Comparison of ENCODE assay signal across 8 cellular contexts in genomic region chr12:6039894-6040601, GRCh38.
DNase-seq lines count a peak whose midpoint lies in the region; ATAC-seq and TF ChIP-seq lines count a peak whose summit lies in the region.

No MANE protein-coding gene starts in this region.

- H3K9me3 Mint-ChIP-seq in activated naive CD8-positive, alpha-beta T cell treated with anti-CD3 and anti-CD28 coated beads, Interleukin-2, amount 50 U/mL, for 24 hours = no peaks in the 10 kb centered on the region

- H3K4me3 Mint-ChIP-seq in activated naive CD8-positive, alpha-beta T cell treated with anti-CD3 and anti-CD28 coated beads, Interleukin-2, amount 50 U/mL, for 24 hours = no peak overlapping the region

- H3K9me3 ChIP-seq in A673 (ENCODE audit: low read depth, low read length, poor library complexity, severe bottlenecking) (no peaks in the 10 kb centered on the region), SJSA1 (replicated peaks) (no peaks in the 10 kb centered on the region)

- CTCF ChIA-PET in A673 (lab: Charles Lee) = interaction anchor here (1.1 to 3.5 kb wide), 2 partner anchors 50 to 295 kb away, joined by 4 to 34 read pairs; no protein-coding TSS in a partner anchor

- no TSS peak for BruUV-seq in A673 (replicated peaks; lab: Mats Ljungman, UMichigan)

- H3K27me3 ChIP-seq in A673 (replicated peaks; ENCODE audit: insufficient read depth, low read depth, low read length, poor library complexity) (no peaks in the 10 kb centered on the region), SJSA1 (replicated peaks) (no peaks in the 10 kb centered on the region)

- H3K27ac ChIP-seq in A673 (ENCODE audit: low read depth, low read length, poor library complexity, severe bottlenecking) = no peak overlapping the region
- H3K27ac ChIP-seq in SJSA1 = no peak overlapping the region

- H3K27ac Mint-ChIP-seq in activated naive CD8-positive, alpha-beta T cell treated with anti-CD3 and anti-CD28 coated beads, Interleukin-2, amount 50 U/mL, for 24 hours = no peak overlapping the region

- DNase-seq in A673 (ENCODE audit: low spot score) (peak; percentile 77), LHCN-M2 (ENCODE audit: low read depth) (peak; percentile 54), SJSA1 (ENCODE audit: low read depth in 1 of 2, low spot score in 2 of 2) (peak; percentile 69), left cardiac atrium (peak; percentile 62), renal cortical epithelial cell (ENCODE audit: low read depth) (peak; percentile 60)
- peak; percentile 42 for DNase-seq in activated naive CD8-positive, alpha-beta T cell treated with anti-CD3 and anti-CD28 coated beads, Interleukin-2, amount 50 U/mL, for 24 hours

- H3K4me1 Mint-ChIP-seq in activated naive CD8-positive, alpha-beta T cell treated with anti-CD3 and anti-CD28 coated beads, Interleukin-2, amount 50 U/mL, for 24 hours = no peaks in the 10 kb centered on the region

- H3K36me3 Mint-ChIP-seq in activated naive CD8-positive, alpha-beta T cell treated with anti-CD3 and anti-CD28 coated beads, Interleukin-2, amount 50 U/mL, for 24 hours (ENCODE audit: low read depth) = no peaks in the 10 kb centered on the region

- ATAC-seq in activated naive CD8-positive, alpha-beta T cell treated with anti-CD3 and anti-CD28 coated beads, Interleukin-2, amount 50 U/mL, for 24 hours = peak; percentile 67
- ATAC-seq in left cardiac atrium = peak; percentile 71 to 83
- ATAC-seq in GM18870 (IDR thresholded peaks at IDR 0.05; ENCODE audit: unreplicated experiment) = no peak

- H3K4me1 ChIP-seq in A673 (ENCODE audit: insufficient read depth, low read length, poor library complexity, severe bottlenecking) (no peaks in the 10 kb centered on the region), SJSA1 (replicated peaks) (peaks cover 5% of the 10 kb centered on the region)

- intact Hi-C loops in A673 (cut with micrococcal nuclease; ENCODE audit: unreplicated experiment) (loop anchor here (2.0 to 10.0 kb wide), 3 partner anchors 75 to 295 kb away; no protein-coding TSS in a partner anchor), left cardiac atrium (cut with DNase I) (loop anchor here (2.0 to 5.0 kb wide), 2 partner anchors 51 to 53 kb away; no protein-coding TSS in a partner anchor)

- H3K27me3 Mint-ChIP-seq in activated naive CD8-positive, alpha-beta T cell treated with anti-CD3 and anti-CD28 coated beads, Interleukin-2, amount 50 U/mL, for 24 hours = peaks cover 2% of the 10 kb centered on the region

- H3K36me3 ChIP-seq in A673 (ENCODE audit: insufficient read depth, low read length, poor library complexity, severe bottlenecking) = no peaks in the 10 kb centered on the region
- H3K36me3 ChIP-seq in SJSA1 = no peaks in the 10 kb centered on the region

- POLR2A ChIA-PET in A673 (lab: Charles Lee; ENCODE audit: low non-redundant PET) = no interaction called here

- TF ChIP-seq CTCF in A673 (conservative IDR thresholded peaks at IDR 0.05; ENCODE audit: low read depth, low read length) (peak; percentile 78), GM12873 (IDR thresholded peaks at IDR 0.05; ENCODE audit: insufficient read depth, low read depth, low read length, missing control alignments) (peak; percentile 93)

- H3K4me3 ChIP-seq in A673 (ENCODE audit: low read depth, low read length, poor library complexity, severe bottlenecking) (no peak overlapping the region), SJSA1 (no peak overlapping the region)
